ENCODE assay signal across 28 cellular contexts in the genomic region with DNA sequence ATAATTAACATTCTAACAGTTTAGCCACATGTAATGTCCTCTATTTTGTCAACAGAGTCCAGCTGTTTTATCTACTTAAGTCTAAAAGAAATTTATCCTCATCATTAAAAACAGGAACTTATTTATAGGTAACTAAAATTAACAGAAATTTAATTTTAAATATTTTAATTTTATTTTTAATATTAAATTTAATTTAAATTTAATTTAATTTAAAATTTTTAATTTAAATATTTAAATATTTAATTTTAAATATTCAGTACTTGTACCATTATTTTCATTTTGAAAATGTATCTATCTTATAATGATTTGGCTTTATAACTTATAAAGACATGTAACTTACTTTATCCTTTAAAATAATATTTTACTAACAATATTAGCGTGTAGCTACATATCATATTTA. TPM values are rescaled to one million over a fixed set of nuclear protein-coding genes. Genes with fewer than 3 reads are reported as not detected.
"Had no signal": no experiment of that assay in that cellular context is flagged by ENCODE, and none has a peak within 500 bp of the region (broad histone marks: within the 10 kb centered on the region; RNA-seq: fewer than 3 reads in every experiment).

No MANE protein-coding gene starts in this region.

- H3K27me3 ChIP-seq: ascending aorta, body of pancreas, MG63, Peyer's patch had no signal

- H3K4me1 ChIP-seq: ascending aorta, body of pancreas, Peyer's patch had no signal

- H3K36me3 ChIP-seq: ascending aorta, MG63, Peyer's patch had no signal

- H3K9me3 ChIP-seq: ascending aorta, body of pancreas, MG63, Peyer's patch had no signal

- DNase-seq: activated CD4-positive, alpha-beta memory T cell treated with anti-CD3 and anti-CD28 coated beads for 36 hours; activated CD4-positive, alpha-beta T cell treated with anti-CD3 and anti-CD28 coated beads, Interleukin-2, amount 10 ng/mL, durations not matched to agents 7 days and 5 days; activated CD4-positive, CD25-positive, alpha-beta regulatory T cell; activated CD8-positive, alpha-beta memory T cell treated with anti-CD3 and anti-CD28 coated beads for 24 hours; activated effector memory CD4-positive, alpha-beta T cell treated with anti-CD3 and anti-CD28 coated beads, Interleukin-2, amount 50 U/mL, for 16 hours; activated naive CD4-positive, alpha-beta T cell treated with Interleukin-2 at 50 U/mL for 16 hours; activated naive CD8-positive, alpha-beta T cell treated with anti-CD3 and anti-CD28 coated beads, Interleukin-2, amount 50 U/mL, for 24 hours; activated T-cell treated with anti-CD3 and anti-CD28 coated beads, Interleukin-2, amount 50 U/mL, for 4 hours; amniotic stem cell; body of pancreas; MG63; MV-4-11; NCI-H1092 treated with DMSO at 0.1 percent for 48 hours; NCI-H1417 treated with DMSO at 0.1 percent for 48 hours; NCI-H1694; NCI-H2029; NCI-H2107; NCI-H345; NCI-H510A treated with DMSO at 0.1 percent for 48 hours; NCI-H69; Peyer's patch; SHP77 treated with DMSO at 0.1 percent for 48 hours; T-helper 17 cell; T-helper 9 cell had no signal

- H3K27ac ChIP-seq: ascending aorta, body of pancreas, KMS-11, Peyer's patch had no signal

- FAIRE-seq: bronchial epithelial cell had no signal

- H3K4me3 ChIP-seq: ascending aorta, body of pancreas, MG63, Peyer's patch had no signal

RNA-seq across cellular contexts. Expression of gene GPR22, which starts 1.0 kb away (rescaled TPM):
- total RNA-seq: activated CD4-positive, alpha-beta memory T cell treated with anti-CD3 and anti-CD28 coated beads for 36 hours; activated CD4-positive, alpha-beta T cell treated with anti-CD3 and anti-CD28 coated beads, Interleukin-2, amount 10 ng/mL, durations not matched to agents 7 days and 5 days; activated naive CD4-positive, alpha-beta T cell treated with anti-CD3 and anti-CD28 coated beads, Interleukin-2, amount 50 U/mL, for 72 hours; activated T-cell treated with anti-CD3 and anti-CD28 coated beads, Interleukin-2, amount 50 U/mL, for 4 hours; ascending aorta; body of pancreas; Peyer's patch; T-helper 17 cell had no signal
